ENCODE assay signal across 14 cellular contexts in genomic region chr3:142604940-142605339, GRCh38. TPM values are rescaled to one million over a fixed set of nuclear protein-coding genes. Genes with fewer than 3 reads are reported as not detected.
DNase-seq lines count a peak whose midpoint lies in the region; ATAC-seq, FAIRE-seq and TF ChIP-seq lines count a peak whose summit lies in the region.
"Had no signal": no experiment of that assay in that cellular context is flagged by ENCODE, and none has a peak within 500 bp of the region (broad histone marks: within the 10 kb centered on the region; RNA-seq: fewer than 3 reads in every experiment).

No MANE protein-coding gene starts in this region.

- H3K4me3 ChIP-seq in K562 (no peak overlapping the region), mammary epithelial cell (replicated peaks in 1 of 3; ENCODE audit: insufficient read depth in 1 of 3, low read depth in 2 of 3, low read length in 3 of 3) (no peak overlapping the region)

- peak; percentile 15 for FAIRE-seq in K562 (lab: Jason Lieb, UNC)

- TF ChIP-seq RAD21 in K562 (CRISPR knock-in tag; conservative IDR thresholded peaks at IDR 0.05 in 1 of 2, IDR thresholded peaks at IDR 0.05 in 1 of 2), result no peak

- peaks cover 2% of the 10 kb centered on the region; the same call in 1 of the 3 replicates for H3K36me3 ChIP-seq in K562 (ENCODE audit: control insufficient read depth, insufficient read depth, low read length)
- H3K36me3 ChIP-seq in mammary epithelial cell (ENCODE audit: insufficient read depth, low read length), result no peaks in the 10 kb centered on the region
- H3K36me3 ChIP-seq: BE2C had no signal

- POLR2A ChIA-PET in K562 (lab: Yijun Ruan, JAX), result no interaction called here

- no peaks in the 10 kb centered on the region for H3K9me1 ChIP-seq in K562 (ENCODE audit: control insufficient read depth, insufficient read depth, low read length)

- H4K20me1 ChIP-seq in K562 (replicated peaks; ENCODE audit: control insufficient read depth, insufficient read depth, low read length) (no peaks in the 10 kb centered on the region), mammary epithelial cell (ENCODE audit: insufficient read depth, low read length) (no peaks in the 10 kb centered on the region)

- BruUV-seq in K562 (replicated peaks; lab: Mats Ljungman, UMichigan) (no TSS peak), mammary epithelial cell (replicated peaks; lab: Mats Ljungman, UMichigan) (no TSS peak)

- intact Hi-C loops in K562 (cut with micrococcal nuclease) (no loop called here), mammary epithelial cell (cut with micrococcal nuclease) (no loop called here)

- H3K9ac ChIP-seq in K562 (ENCODE audit: insufficient read depth in 1 of 2, low read depth in 2 of 2, low read length in 2 of 2) (no peak overlapping the region), mammary epithelial cell (ENCODE audit: insufficient read depth, low read length) (no peak overlapping the region)

- dilution Hi-C loops in mammary epithelial cell (cut with HindIII; ENCODE audit: low sequenced_read_pairs), result no loop called here

- H3K27me3 ChIP-seq in K562 (ENCODE audit: control insufficient read depth in 2 of 2, insufficient read depth in 2 of 2, low read length in 2 of 2), result no peaks in the 10 kb centered on the region
- no peaks in the 10 kb centered on the region for H3K27me3 ChIP-seq in mammary epithelial cell (ENCODE audit: insufficient read depth, low read length)
- H3K27me3 ChIP-seq: BE2C had no signal

- H3K4me2 ChIP-seq in K562 (ENCODE audit: insufficient read depth, low read length), result no peak overlapping the region
- no peak overlapping the region for H3K4me2 ChIP-seq in mammary epithelial cell (ENCODE audit: insufficient read depth, low read depth, low read length)

- H3K4me1 ChIP-seq in K562 (replicated peaks in 1 of 2; ENCODE audit: control insufficient read depth in 2 of 2, insufficient read depth in 2 of 2, low read length in 2 of 2) (peaks cover 0 to 4% of the 10 kb centered on the region in 2 experiments; a peak in 1 of 5 replicates), mammary epithelial cell (ENCODE audit: insufficient read depth, low read length) (no peaks in the 10 kb centered on the region)
- H3K4me1 ChIP-seq: BE2C had no signal

- TF ChIP-seq EP300 in K562 (IDR thresholded peaks at IDR 0.05; ENCODE audit: low read length), result no peak

- H3K9me3 ChIP-seq in K562 (replicated peaks; ENCODE audit: control insufficient read depth, insufficient read depth, low read depth, low read length), result no peaks in the 10 kb centered on the region
- H3K9me3 ChIP-seq in mammary epithelial cell (replicated peaks; ENCODE audit: insufficient read depth, low read length), result no peaks in the 10 kb centered on the region
- H3K9me3 ChIP-seq: BE2C had no signal

- H2AFZ ChIP-seq in K562 (ENCODE audit: low read depth, low read length), result no peak overlapping the region
- H2AFZ ChIP-seq in mammary epithelial cell (ENCODE audit: low read depth, low read length), result no peak overlapping the region

- CTCF ChIA-PET in K562 (lab: Yijun Ruan, JAX; ENCODE audit: low intra/inter-chr PET ratio), result interaction anchor here (0.7 kb wide), 1 partner anchor 18 kb away, joined by 4 read pairs; no protein-coding TSS in a partner anchor
- CTCF ChIA-PET in mammary epithelial cell (lab: Charles Lee; ENCODE audit: low non-redundant PET), result no interaction called here

- in situ Hi-C loops in K562 (cut with MboI) (no loop called here), mammary epithelial cell (cut with MboI; ENCODE audit: low sequenced_read_pairs in 2 of 2) (no loop called here)

- peak; percentile 69 for ATAC-seq in GM19438 (IDR thresholded peaks at IDR 0.05; ENCODE audit: low read depth, unreplicated experiment)
- peak; percentile 80 for ATAC-seq in HG03175 (IDR thresholded peaks at IDR 0.05; ENCODE audit: unreplicated experiment)
- ATAC-seq in K562, result no peak
- no peak for ATAC-seq in HG02884 (IDR thresholded peaks at IDR 0.05; ENCODE audit: unreplicated experiment)
- ATAC-seq: Panc1 had no signal

- H3K27ac ChIP-seq in K562 (ENCODE audit: extremely low read depth, low read depth, low read length), result no peak overlapping the region
- no peak overlapping the region for H3K27ac ChIP-seq in mammary epithelial cell (ENCODE audit: insufficient read depth, low read depth, low read length)

- peaks cover 3% of the 10 kb centered on the region; the same call in 1 of the 3 replicates for H3K79me2 ChIP-seq in K562 (ENCODE audit: control insufficient read depth, insufficient read depth, low read length)
- H3K79me2 ChIP-seq in mammary epithelial cell (ENCODE audit: insufficient read depth, low read length), result no peaks in the 10 kb centered on the region

- TF ChIP-seq CTCF in K562 (IDR thresholded peaks at IDR 0.05 in 2 of 3, conservative IDR thresholded peaks at IDR 0.05 in 1 of 3; ENCODE audit: insufficient read depth in 2 of 3, low read depth in 1 of 3, low read length in 3 of 3), result no peak
- TF ChIP-seq CTCF in mammary epithelial cell (conservative IDR thresholded peaks at IDR 0.05 in 1 of 2, IDR thresholded peaks at IDR 0.05 in 1 of 2; ENCODE audit: extremely low read depth in 1 of 2, insufficient read depth in 1 of 2, low read depth in 1 of 2, low read length in 2 of 2), result no peak

- no peak for DNase-seq in K562 (ENCODE audit: extremely low read depth in 1 of 4, low spot score in 3 of 4)
- DNase-seq in mammary epithelial cell, result no peak
- DNase-seq in DMS 273 (lab: John Stamatoyannopoulos, UW; ENCODE audit: unreplicated experiment), result no peak
- DNase-seq in 8988T, result no peak
- DNase-seq: BE2C; CD4-positive, alpha-beta T cell; NCI-H1436; NCI-H2029 treated with DMSO at 0.1 percent for 48 hours; NCI-H510A; NCI-H774 had no signal

- TF ChIP-seq POLR2A in K562 (conservative IDR thresholded peaks at IDR 0.05), result no peak

TF ChIP-seq in K562, 482 proteins besides CTCF, POLR2A, EP300 and RAD21 (continues in another document):
- TF ChIP-seq SP1 (CRISPR knock-in tag; IDR thresholded peaks at IDR 0.05), result no peak

RNA-seq across cellular contexts. Expression of gene PLS1, which starts 8.7 kb away (rescaled TPM):
- 6.6 and 24.4 TPM in 2 replicates for total RNA-seq in K562 (2011; cell fraction: chromatin; rRNA removed; ENCODE audit: low replicate concordance)
- 1.8 and 2.2 TPM in 2 replicates for total RNA-seq in K562 (2011; cell fraction: nucleolus; rRNA removed)
- total RNA-seq in K562 (2011; cell fraction: nucleoplasm; rRNA removed), result 10.0 and 11.6 TPM in 2 replicates
- total RNA-seq in K562 (2014; rRNA removed) (7.8 and 9.5 TPM in 2 replicates), K562 (2014; rRNA removed; fragmentation: Illumina TruSeq; extraction: Trizol) (16.2 and 17.8 TPM in 2 replicates), K562 (2015; rRNA removed; fragmentation: Illumina TruSeq; extraction: Trizol) (11.9 and 13.7 TPM in 2 replicates), K562 (2021) (9.0 and 11.5 TPM in 2 replicates), mammary epithelial cell (1 to 10 TPM; 4.0 to 6.8 TPM)
- polyA plus RNA-seq in K562 (2011; rRNA removed) (10.8 and 20.1 TPM in 2 replicates), K562 (2014; fragmentation: Illumina TruSeq; extraction: Trizol) (9.9 and 13.0 TPM in 2 replicates), K562 (2014; fragmentation: Nextera tagmentation; extraction: Ambion mirVana) (10 to 100 TPM; 10.6 to 21.3 TPM), K562 (2014; rRNA removed) (6.1 and 11.0 TPM in 2 replicates), mammary epithelial cell (7.1 TPM)
- 3.5 and 6.8 TPM in 2 replicates for polyA plus RNA-seq in K562 (2011; cell fraction: cytosol; rRNA removed)
- polyA plus RNA-seq in K562 (2011; cell fraction: nucleus; rRNA removed), result 4.2 and 4.5 TPM in 2 replicates
- polyA plus RNA-seq in K562 (2012), result 6.4 and 7.2 TPM in 2 replicates
- 23.9 and 26.7 TPM in 2 replicates for polyA minus RNA-seq in K562 (2011; rRNA and poly(A)+ RNA removed)
- polyA minus RNA-seq in K562 (2011; cell fraction: cytosol; rRNA and poly(A)+ RNA removed), result 6.5 and 10.6 TPM in 2 replicates
- 5.5 and 10.4 TPM in 2 replicates for polyA minus RNA-seq in K562 (2011; cell fraction: nucleus; rRNA and poly(A)+ RNA removed)
- polyA minus RNA-seq in mammary epithelial cell, result 22.1 TPM

RNA-seq across cellular contexts. Expression of gene ATR, which starts 26.4 kb away (rescaled TPM):
- total RNA-seq in K562 (2011; cell fraction: chromatin; rRNA removed; ENCODE audit: low replicate concordance), result 37.1 and 152 TPM in 2 replicates
- total RNA-seq in K562 (2011; cell fraction: nucleolus; rRNA removed), result 15.7 and 24.5 TPM in 2 replicates
- 41.6 and 44.8 TPM in 2 replicates for total RNA-seq in K562 (2011; cell fraction: nucleoplasm; rRNA removed)
- total RNA-seq in K562 (2014; rRNA removed), result 20.7 and 23.2 TPM in 2 replicates
- total RNA-seq in K562 (2014; rRNA removed; fragmentation: Illumina TruSeq; extraction: Trizol), result 37.4 and 41.5 TPM in 2 replicates
- total RNA-seq in K562 (2015; rRNA removed; fragmentation: Illumina TruSeq; extraction: Trizol), result 37.0 and 37.8 TPM in 2 replicates
- 27.2 and 28.9 TPM in 2 replicates for total RNA-seq in K562 (2021)
- 22.9 and 33.6 TPM in 2 replicates for polyA plus RNA-seq in K562 (2011; rRNA removed)
- polyA plus RNA-seq in K562 (2011; cell fraction: cytosol; rRNA removed), result 4.5 and 8.3 TPM in 2 replicates
- 30.9 and 39.1 TPM in 2 replicates for polyA plus RNA-seq in K562 (2011; cell fraction: nucleus; rRNA removed)
- polyA plus RNA-seq in K562 (2012), result 14.8 and 17.1 TPM in 2 replicates
- polyA plus RNA-seq in K562 (2014; fragmentation: Illumina TruSeq; extraction: Trizol), result 16.8 and 21.9 TPM in 2 replicates
- 10 to 100 TPM; 19.8 to 20.3 TPM for polyA plus RNA-seq in K562 (2014; fragmentation: Nextera tagmentation; extraction: Ambion mirVana)
- polyA plus RNA-seq in K562 (2014; rRNA removed), result 18.0 and 21.4 TPM in 2 replicates
- polyA minus RNA-seq in K562 (2011; rRNA and poly(A)+ RNA removed), result 66.9 and 67.3 TPM in 2 replicates
- polyA minus RNA-seq in K562 (2011; cell fraction: cytosol; rRNA and poly(A)+ RNA removed), result 18.6 and 25.4 TPM in 2 replicates
- 40.7 and 69.0 TPM in 2 replicates for polyA minus RNA-seq in K562 (2011; cell fraction: nucleus; rRNA and poly(A)+ RNA removed)
- total RNA-seq in mammary epithelial cell, result 10 to 100 TPM; 31.1 to 43.2 TPM
- 11.7 TPM for polyA plus RNA-seq in mammary epithelial cell
- 28.9 TPM for polyA minus RNA-seq in mammary epithelial cell

Comparison
In these comparisons a context has a peak if more than half of its experiments do, and no peak if none do; other contexts are left out.
1. ATAC-seq: peak in GM19438 (single experiment) and HG03175 (single experiment); none in K562 (single experiment) and HG02884 (single experiment).